In the genomic region with DNA sequence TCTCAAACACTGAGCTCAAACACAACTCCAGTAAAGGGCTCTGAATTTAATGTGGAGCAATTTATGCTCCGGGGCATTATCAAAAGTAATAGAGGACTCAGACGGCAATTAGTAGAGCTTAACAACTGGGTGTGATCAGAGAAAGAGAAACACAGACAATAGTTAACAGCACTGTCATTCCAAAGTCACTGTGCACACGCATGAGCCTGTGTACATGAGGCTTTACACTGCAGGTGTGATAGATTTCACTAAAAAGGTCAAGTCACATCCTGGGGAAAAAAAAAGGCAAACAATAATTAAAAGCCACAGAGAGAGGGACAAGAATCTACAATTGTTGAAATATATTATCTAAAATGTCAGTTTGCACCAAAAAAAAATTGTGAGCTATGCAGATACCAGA, we compare ENCODE assay signal across 19 cellular contexts.
DNase-seq lines count a peak whose midpoint lies in the region; ATAC-seq, FAIRE-seq and TF ChIP-seq lines count a peak whose summit lies in the region.
"Had no signal": no experiment of that assay in that cellular context is flagged by ENCODE, and none has a peak within 500 bp of the region (broad histone marks: within the 10 kb centered on the region; RNA-seq: fewer than 3 reads in every experiment).

No MANE protein-coding gene starts in this region.

- no peak overlapping the region for H3K4me3 ChIP-seq in H1 (ENCODE audit: extremely low read depth in 1 of 4, insufficient read depth in 2 of 4, low read depth in 3 of 4, low read length in 4 of 4)
- no peak overlapping the region for H3K4me3 ChIP-seq in smooth muscle cell
- H3K4me3 ChIP-seq: GM23338 had no signal

- no peak overlapping the region for H3K4ac ChIP-seq in H1 (replicated peaks; ENCODE audit: insufficient read length, low read depth, low read length)

- POLR2A ChIA-PET in H1 (lab: Charles Lee; ENCODE audit: partially characterized antibody): no interaction called here

- H3K23ac ChIP-seq in H1 (ENCODE audit: insufficient read length): no peak overlapping the region

- H2BK5ac ChIP-seq in H1 (ENCODE audit: low read depth, low read length): no peak overlapping the region

- WGBS in H1 (ENCODE audit: extremely low coverage in 1 of 2, insufficient coverage in 1 of 2, insufficient read length in 1 of 2, insufficient replicate concordance in 2 of 2, low coverage in 1 of 2, low lambda C conversion rate in 2 of 2, missing lambda C conversion rate in 1 of 2), 2 experiments: 83% methylated on average over 3 of the region's 3 CpGs; no CpG with 5 or more reads in 1 of the 2 experiments
- 46% methylated on average over 3 of the region's 3 CpGs for WGBS in smooth muscle cell (ENCODE audit: low lambda C conversion rate)

- H3K9me3 ChIP-seq in H1 (ENCODE audit: insufficient read depth in 2 of 2, low read depth in 1 of 2, low read length in 1 of 2) (no peaks in the 10 kb centered on the region; a peak in 1 of 4 replicates), smooth muscle cell (replicated peaks; ENCODE audit: low read depth) (no peaks in the 10 kb centered on the region)

- H3F3A ChIP-seq in smooth muscle cell (ENCODE audit: low read depth): no peaks in the 10 kb centered on the region

- CTCF ChIA-PET in H1 (lab: Charles Lee; ENCODE audit: partially characterized antibody): no interaction called here

- H2BK12ac ChIP-seq in H1 (ENCODE audit: low read depth, low read length): 0 out of 2 replicates have a peak overlapping the region, but pooled peaks have one; percentile 60

- ATAC-seq in Right ventricle myocardium superior (ENCODE audit: poor library complexity): no peak
- ATAC-seq: CD8-positive, alpha-beta T cell; GM23338 had no signal

- H3K27ac ChIP-seq in H1 (ENCODE audit: low read depth, low read length): no peak overlapping the region
- no peak overlapping the region for H3K27ac ChIP-seq in smooth muscle cell (ENCODE audit: low read depth)

- H3K4me1 ChIP-seq in H1 (replicated peaks in 1 of 4; ENCODE audit: control insufficient read depth in 3 of 4, insufficient read depth in 4 of 4, low read length in 3 of 4) (peaks cover 0 to 5% (median 0%) of the 10 kb centered on the region in 4 experiments; a peak in 2 of 7 replicates), smooth muscle cell (ENCODE audit: low read depth) (no peaks in the 10 kb centered on the region)

- H2AK5ac ChIP-seq in H1 (ENCODE audit: low read depth, low read length): no peak overlapping the region

- no peak overlapping the region for H3K4me2 ChIP-seq in H1 (ENCODE audit: insufficient read depth in 1 of 2, low read depth in 2 of 2, low read length in 2 of 2)
- no peak overlapping the region for H3K4me2 ChIP-seq in smooth muscle cell
- H3K4me2 ChIP-seq: GM23338 had no signal

- no peak for TF ChIP-seq EP300 in H1 (IDR thresholded peaks at IDR 0.05; ENCODE audit: borderline replicate concordance in 1 of 2, low read depth in 2 of 2, low read length in 2 of 2)

- peak overlapping the region; percentile 66; the same call in 1 of the 2 replicates for H2BK20ac ChIP-seq in H1 (ENCODE audit: low read length)

- no peaks in the 10 kb centered on the region for H3K36me3 ChIP-seq in H1 (ENCODE audit: control insufficient read depth in 2 of 4, insufficient read depth in 4 of 4, low read length in 3 of 4)
- H3K36me3 ChIP-seq in smooth muscle cell (ENCODE audit: low read depth): no peaks in the 10 kb centered on the region

- H2AFZ ChIP-seq in H1 (ENCODE audit: low read length) (no peak overlapping the region), smooth muscle cell (ENCODE audit: low read depth) (peak overlapping the region; percentile 0)
- H2AFZ ChIP-seq: GM23338 had no signal

- no peak for FAIRE-seq in H1 (lab: Jason Lieb, UNC)
- FAIRE-seq: D721Med, GM12891, GM18507 had no signal

- H3K14ac ChIP-seq in H1 (ENCODE audit: insufficient read length): no peak overlapping the region

- no peaks in the 10 kb centered on the region for H3K23me2 ChIP-seq in H1 (ENCODE audit: low read depth, low read length)

- H4K5ac ChIP-seq in H1 (ENCODE audit: insufficient read length, low read depth, low read length): no peak overlapping the region

- no peak overlapping the region for H2BK15ac ChIP-seq in H1 (ENCODE audit: low read length)

- intact Hi-C loops in Right ventricle myocardium superior (cut with DNase I): no loop called here

- H4K8ac ChIP-seq in H1 (ENCODE audit: extremely low read depth, insufficient read depth, low read length): no peak overlapping the region

- H4K91ac ChIP-seq in H1 (replicated peaks; ENCODE audit: insufficient read length, low read length): no peak overlapping the region

- H4K20me1 ChIP-seq in H1 (replicated peaks in 1 of 2; ENCODE audit: control insufficient read depth in 1 of 2, insufficient read depth in 2 of 2, low read length in 2 of 2) (no peaks in the 10 kb centered on the region), smooth muscle cell (ENCODE audit: low read depth) (no peaks in the 10 kb centered on the region)

- H3K27me3 ChIP-seq in H1 (replicated peaks in 1 of 4; ENCODE audit: control insufficient read depth in 3 of 4, extremely low read depth in 1 of 4, insufficient read depth in 3 of 4, low read length in 3 of 4) (no peaks in the 10 kb centered on the region), smooth muscle cell (ENCODE audit: low read depth) (no peaks in the 10 kb centered on the region)

- no peak for TF ChIP-seq POLR2A in H1 (IDR thresholded peaks at IDR 0.05; ENCODE audit: control extremely low read depth in 1 of 2, low read depth in 2 of 2, low read length in 2 of 2)

- TF ChIP-seq CTCF in H1 (IDR thresholded peaks at IDR 0.05; ENCODE audit: control extremely low read depth in 1 of 3, insufficient read depth in 1 of 3, low read depth in 1 of 3, low read length in 3 of 3) (no peak), smooth muscle cell (IDR thresholded peaks at IDR 0.05; ENCODE audit: borderline replicate concordance, insufficient read depth, poor library complexity, severe bottlenecking) (no peak)

- H3K56ac ChIP-seq in H1 (replicated peaks; ENCODE audit: insufficient read length, low read depth, low read length): no peak overlapping the region

- H3K9ac ChIP-seq in H1 (replicated peaks in 1 of 4; ENCODE audit: extremely low read depth in 1 of 4, low read depth in 3 of 4, low read length in 3 of 4): no peak overlapping the region
- no peak overlapping the region for H3K9ac ChIP-seq in smooth muscle cell (ENCODE audit: low read depth)

- H3K18ac ChIP-seq in H1 (ENCODE audit: extremely low read depth, low read length): no peak overlapping the region

- no peaks in the 10 kb centered on the region for H3K79me1 ChIP-seq in H1 (ENCODE audit: low read depth, low read length)

- TF ChIP-seq RAD21 in H1 (IDR thresholded peaks at IDR 0.05 in 1 of 2, conservative IDR thresholded peaks at IDR 0.05 in 1 of 2; ENCODE audit: low read depth in 2 of 2, low read length in 2 of 2): no peak

- DNase-seq in NCI-H748 (lab: John Stamatoyannopoulos, UW; ENCODE audit: unreplicated experiment): peak; percentile 92
- DNase-seq in H1 (ENCODE audit: low read depth in 1 of 2, low spot score in 2 of 2): no peak
- DNase-seq in smooth muscle cell (lab: John Stamatoyannopoulos, UW; ENCODE audit: unreplicated experiment): no peak
- DNase-seq in COLO829 (ENCODE audit: low spot score): no peak
- no peak for DNase-seq in CD1c-positive myeloid dendritic cell (ENCODE audit: extremely low spot score)
- no peak for DNase-seq in Right ventricle myocardium superior
- DNase-seq: C1 segment of cervical spinal cord; CD4-positive, CD25-positive, alpha-beta regulatory T cell; CD8-positive, alpha-beta T cell; DMS 273 treated with DMSO at 0.1 percent for 48 hours; DMS53; DMS79 treated with DMSO at 0.1 percent for 48 hours; GF-D8; H7; HCEC 1CT had no signal

- H2BK120ac ChIP-seq in H1 (replicated peaks; ENCODE audit: low read depth, low read length): no peak overlapping the region

- H3K79me2 ChIP-seq in H1 (ENCODE audit: control insufficient read depth in 1 of 2, insufficient read depth in 2 of 2, low read length in 2 of 2) (no peaks in the 10 kb centered on the region), smooth muscle cell (ENCODE audit: low read depth) (no peaks in the 10 kb centered on the region)

TF ChIP-seq in H1, 55 proteins besides CTCF, POLR2A, EP300 and RAD21:
- TF ChIP-seq RXRA (IDR thresholded peaks at IDR 0.05; ENCODE audit: insufficient read depth, low read depth, low read length) (no peak), GTF2F1 (IDR thresholded peaks at IDR 0.05; ENCODE audit: borderline replicate concordance, low read depth, low read length) (no peak), ZNF274 (IDR thresholded peaks at IDR 0.05; ENCODE audit: borderline replicate concordance, extremely low read depth, low read length) (no peak), EGR1 (IDR thresholded peaks at IDR 0.05; ENCODE audit: borderline replicate concordance, low read depth, low read length) (no peak), POU5F1 (IDR thresholded peaks at IDR 0.05; ENCODE audit: low read depth, low read length) (no peak), CBX8 (IDR thresholded peaks at IDR 0.05; ENCODE audit: borderline replicate concordance, low read depth, low read length) (no peak), RFX5 (IDR thresholded peaks at IDR 0.05; ENCODE audit: borderline replicate concordance, low read depth, low read length) (no peak), SP2 (IDR thresholded peaks at IDR 0.05; ENCODE audit: low read length) (no peak), RBBP5 (IDR thresholded peaks at IDR 0.05; ENCODE audit: borderline replicate concordance, low read depth, low read length) (no peak), TCF12 (IDR thresholded peaks at IDR 0.05; ENCODE audit: low read depth, low read length) (no peak), ASH2L (IDR thresholded peaks at IDR 0.05; ENCODE audit: low read length) (no peak), SIRT6 (IDR thresholded peaks at IDR 0.05; ENCODE audit: low read length) (no peak), MAFK (IDR thresholded peaks at IDR 0.05; ENCODE audit: low read depth, low read length) (no peak), BRCA1 (IDR thresholded peaks at IDR 0.05; ENCODE audit: low read depth, low read length) (no peak), SRF (IDR thresholded peaks at IDR 0.05; ENCODE audit: low read depth, low read length) (no peak), FOSL1 (IDR thresholded peaks at IDR 0.05; ENCODE audit: insufficient read depth, low read depth, low read length) (no peak), TAF7 (optimal IDR thresholded peaks at IDR 0.05; ENCODE audit: borderline replicate concordance, low read depth, low read length) (no peak), POLR2AphosphoS5 (IDR thresholded peaks at IDR 0.05; ENCODE audit: low read depth, low read length) (no peak), JUND (IDR thresholded peaks at IDR 0.05; ENCODE audit: low read length) (no peak)
- TF ChIP-seq, protein P1, sequence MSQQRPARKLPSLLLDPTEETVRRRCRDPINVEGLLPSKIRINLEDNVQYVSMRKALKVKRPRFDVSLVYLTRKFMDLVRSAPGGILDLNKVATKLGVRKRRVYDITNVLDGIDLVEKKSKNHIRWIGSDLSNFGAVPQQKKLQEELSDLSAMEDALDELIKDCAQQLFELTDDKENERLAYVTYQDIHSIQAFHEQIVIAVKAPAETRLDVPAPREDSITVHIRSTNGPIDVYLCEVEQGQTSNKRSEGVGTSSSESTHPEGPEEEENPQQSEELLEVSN (IDR thresholded peaks at IDR 0.05): no peak
